Comparison of ENCODE assay signal across 1 cellular context in genomic region chr5:139664273-139664693, GRCh38.
TF ChIP-seq lines count a peak whose summit lies in the region.

No MANE protein-coding gene starts in this region.

TF ChIP-seq in K562, 482 proteins besides CTCF, POLR2A, EP300 and RAD21 (continued from another document):
- TF ChIP-seq ZNF639 (CRISPR knock-in tag; conservative IDR thresholded peaks at IDR 0.05 in 1 of 2, IDR thresholded peaks at IDR 0.05 in 1 of 2), result no peak
TF ChIP-seq in K562: peak in this region for 2.
